ENCODE assay signal across 13 cellular contexts in genomic region chr15:64110945-64111678, GRCh38. TPM values are rescaled to one million over a fixed set of nuclear protein-coding genes. Genes with fewer than 3 reads are reported as not detected.
DNase-seq lines count a peak whose midpoint lies in the region; ATAC-seq and TF ChIP-seq lines count a peak whose summit lies in the region.
"Had no signal": no experiment of that assay in that cellular context is flagged by ENCODE, and none has a peak within 500 bp of the region (broad histone marks: within the 10 kb centered on the region; RNA-seq: fewer than 3 reads in every experiment).

No MANE protein-coding gene starts in this region.

- no peaks in the 10 kb centered on the region for H3K9me3 ChIP-seq in H9 (ENCODE audit: control insufficient read depth, low read depth, low read length)
- H3K9me3 ChIP-seq: gastroesophageal sphincter, upper lobe of left lung had no signal

- peak overlapping the region; percentile 64 for H3K27ac ChIP-seq in angular gyrus (ENCODE audit: low read depth, low read length)
- no peak overlapping the region for H3K27ac ChIP-seq in H9 (ENCODE audit: insufficient read length, low read depth, low read length)
- H3K27ac ChIP-seq: gastroesophageal sphincter, upper lobe of left lung had no signal

- WGBS in H9 (ENCODE audit: extremely low coverage, insufficient read length, low lambda C conversion rate), result no CpG with 5 or more reads among the region's 3 CpGs

- H4K91ac ChIP-seq in H9 (ENCODE audit: insufficient read length, low read depth, low read length), result no peak overlapping the region

- no peak overlapping the region for H3K18ac ChIP-seq in H9 (ENCODE audit: insufficient read length, low read depth, low read length)

- H3K79me2 ChIP-seq in H9 (ENCODE audit: insufficient read depth, low read length), result no peaks in the 10 kb centered on the region

- no peak overlapping the region for H3K4me2 ChIP-seq in H9 (ENCODE audit: insufficient read depth, insufficient read length, low read length)

- no peak overlapping the region for H2AK5ac ChIP-seq in H9 (ENCODE audit: insufficient read length, low read length)

- CTCF ChIA-PET in GM10248 (lab: Yijun Ruan, JAX), result interaction anchor here (0.9 to 4.4 kb wide), 8 partner anchors 11 to 43 kb away, joined by 3 to 23 read pairs (median 4); partner anchors contain the start of gene SNX1

- H3K36me3 Mint-ChIP-seq in nephron progenitor cell (ENCODE audit: low read depth) (peaks cover 30% of the 10 kb centered on the region), H9 (ENCODE audit: insufficient read depth in 1 of 3, low read depth in 3 of 3) (peaks cover 5 to 19% (median 19%) of the 10 kb centered on the region in 3 experiments; a peak in 5 of 7 replicates)

- H2BK15ac ChIP-seq in H9 (ENCODE audit: low read depth, low read length), result no peak overlapping the region

- H3K23ac ChIP-seq in H9 (ENCODE audit: insufficient read length, low read depth, low read length), result no peak overlapping the region

- TF ChIP-seq CTCF in GM10248 (IDR thresholded peaks at IDR 0.05; ENCODE audit: control extremely low read depth, extremely low read depth, low read depth, missing control alignments) (no peak), nephron progenitor cell (IDR thresholded peaks at IDR 0.05) (no peak), foreskin fibroblast (IDR thresholded peaks at IDR 0.05; ENCODE audit: low read depth, low read length) (no peak), H9 (conservative IDR thresholded peaks at IDR 0.05) (no peak)

- H4K20me1 ChIP-seq in H9 (ENCODE audit: control insufficient read depth, insufficient read depth, insufficient read length), result no peaks in the 10 kb centered on the region

- no peak overlapping the region for H3K14ac ChIP-seq in H9 (ENCODE audit: insufficient read depth, low read length)

- no peaks in the 10 kb centered on the region for H3K27me3 ChIP-seq in H9 (ENCODE audit: insufficient read depth, low read length)
- H3K27me3 ChIP-seq: gastroesophageal sphincter, upper lobe of left lung had no signal

- DNase-seq in GM10248 (ENCODE audit: extremely low spot score) (peak; percentile 33), nephron progenitor cell (no peak), foreskin fibroblast (no peak), H9 (no peak), NCI-H2029 treated with DMSO at 0.1 percent for 48 hours (lab: John Stamatoyannopoulos, UW) (no peak), DMS153 treated with DMSO at 0.1 percent for 48 hours (lab: John Stamatoyannopoulos, UW; ENCODE audit: unreplicated experiment) (no peak)
- DNase-seq: NCI-H2029, PC-3, T1000, upper lobe of left lung had no signal

- peak; percentile 72 for ATAC-seq in GM21447 (IDR thresholded peaks at IDR 0.05; ENCODE audit: unreplicated experiment)
- ATAC-seq: PC-3 had no signal

- H4K5ac ChIP-seq in H9 (ENCODE audit: insufficient read length, low read depth, low read length), result no peak overlapping the region

- no peak overlapping the region for H3K9ac ChIP-seq in H9 (ENCODE audit: extremely low read depth, insufficient read length, low read length)

- H3K4me1 ChIP-seq in H9 (ENCODE audit: insufficient read depth, low read length), result no peaks in the 10 kb centered on the region

- no peak overlapping the region for H2BK12ac ChIP-seq in H9 (ENCODE audit: insufficient read length, low read depth, low read length)

- no peak overlapping the region for H2AFZ ChIP-seq in H9 (ENCODE audit: low read length)

- POLR2A ChIA-PET in GM10248 (lab: Yijun Ruan, JAX), result interaction anchor here (0.5 kb wide), 1 partner anchor 38 kb away, joined by 6 read pairs; no protein-coding TSS in a partner anchor

- H3K27ac Mint-ChIP-seq in nephron progenitor cell (peak overlapping the region; percentile 62), H9 (no peak overlapping the region)

- no peak overlapping the region for H3K4ac ChIP-seq in H9 (ENCODE audit: low read depth, low read length)

- H3K4me1 Mint-ChIP-seq in nephron progenitor cell (peaks cover 33% of the 10 kb centered on the region), H9 (peaks cover 11 to 14% of the 10 kb centered on the region in 2 experiments)

- H2BK5ac ChIP-seq in H9 (ENCODE audit: insufficient read length, low read length), result no peak overlapping the region

- no peaks in the 10 kb centered on the region for H3K23me2 ChIP-seq in H9 (ENCODE audit: insufficient read length, low read depth, low read length, poor library complexity, severe bottlenecking)

- H3K9me3 Mint-ChIP-seq in nephron progenitor cell, result no peaks in the 10 kb centered on the region
- no peaks in the 10 kb centered on the region for H3K9me3 Mint-ChIP-seq in H9

- no peak overlapping the region for H2BK20ac ChIP-seq in H9 (ENCODE audit: low read depth, low read length, poor library complexity, severe bottlenecking)

- H3K4me3 Mint-ChIP-seq in nephron progenitor cell, result no peak overlapping the region
- H3K4me3 Mint-ChIP-seq in H9, result no peak overlapping the region

- H3K79me1 ChIP-seq in H9 (ENCODE audit: insufficient read depth, low read depth, low read length, poor library complexity, severe bottlenecking), result no peaks in the 10 kb centered on the region

- no peak overlapping the region for H3K56ac ChIP-seq in H9 (ENCODE audit: insufficient read length, low read depth, low read length)

- H3K4me3 ChIP-seq in foreskin fibroblast (ENCODE audit: low read depth in 1 of 2, low read length in 2 of 2), result no peak overlapping the region
- H3K4me3 ChIP-seq: gastroesophageal sphincter, upper lobe of left lung had no signal

- no peak overlapping the region for H4K8ac ChIP-seq in H9 (replicated peaks; ENCODE audit: insufficient read length, low read depth, low read length)

- no peak overlapping the region for H3T11ph ChIP-seq in H9 (ENCODE audit: low read length)

- no peak overlapping the region for H2BK120ac ChIP-seq in H9 (ENCODE audit: low read depth, low read length, poor library complexity, severe bottlenecking)

- H3K27me3 Mint-ChIP-seq in nephron progenitor cell (ENCODE audit: low read depth, poor library complexity) (no peaks in the 10 kb centered on the region), H9 (ENCODE audit: low read depth) (no peaks in the 10 kb centered on the region)

RNA-seq across cellular contexts. Expression of gene SNX1, which starts 15.3 kb away (rescaled TPM):
- 52.8 and 58.8 TPM in 2 replicates for total RNA-seq in H9 (2021)

RNA-seq across cellular contexts. Expression of gene CIAO2A, which starts 17.5 kb away (rescaled TPM):
- 74.4 and 80.1 TPM in 2 replicates for total RNA-seq in H9 (2021)

RNA-seq across cellular contexts. Expression of gene SNX22, which starts 40.4 kb away (rescaled TPM):
- total RNA-seq in H9 (2021), result 4.4 and 4.8 TPM in 2 replicates

RNA-seq across cellular contexts. Expression of gene PPIB, which starts 51.7 kb away (rescaled TPM):
- total RNA-seq in H9 (2021), result 433 and 435 TPM in 2 replicates
